ENCODE assay signal across 4 cellular contexts in the genomic region with DNA sequence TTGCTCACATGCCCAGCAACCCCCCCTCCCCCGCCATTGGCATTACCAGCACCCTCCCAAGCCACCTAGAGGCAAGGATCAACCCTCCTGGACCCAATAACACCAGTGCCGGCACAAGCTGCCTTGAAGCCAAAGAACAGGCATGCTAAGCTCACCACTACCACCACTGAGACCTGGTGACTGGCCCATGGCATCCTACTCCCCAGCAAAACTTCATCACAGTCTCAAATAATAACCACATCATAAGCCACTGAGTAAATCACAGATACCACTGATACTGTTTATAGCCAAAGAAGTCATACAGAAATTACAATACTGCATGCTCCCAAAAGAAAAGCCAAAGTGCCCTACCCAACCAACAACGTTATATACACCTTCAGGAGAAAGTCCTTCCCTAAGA.
"Had no signal": no experiment of that assay in that cellular context is flagged by ENCODE, and none has a peak within 500 bp of the region (broad histone marks: within the 10 kb centered on the region; RNA-seq: fewer than 3 reads in every experiment).

No MANE protein-coding gene starts in this region.

- ATAC-seq: HepG2, K562 had no signal

- H3K4me1 Mint-ChIP-seq: IgD-negative memory B cell had no signal

- DNase-seq: IMR-90 had no signal

- H3K27ac Mint-ChIP-seq: IgD-negative memory B cell had no signal
